Comparison of ENCODE assay signal across 31 cellular contexts in genomic region chr2:162729469-162729868, GRCh38.
"Had no signal": no experiment of that assay in that cellular context is flagged by ENCODE, and none has a peak within 500 bp of the region (broad histone marks: within the 10 kb centered on the region; RNA-seq: fewer than 3 reads in every experiment).

No MANE protein-coding gene starts in this region.

- H3K9me3 ChIP-seq: ascending aorta had no signal

- H3K36me3 ChIP-seq: ascending aorta, cardiac muscle cell had no signal

- H3K27me3 ChIP-seq: ascending aorta, cardiac muscle cell had no signal

- DNase-seq: activated B cell treated with CpG ODN at 0.5 μM for 24 hours; activated CD4-positive, alpha-beta memory T cell treated with anti-CD3 and anti-CD28 coated beads for 36 hours; activated CD4-positive, alpha-beta T cell treated with anti-CD3 and anti-CD28 coated beads for 4 hours; activated CD4-positive, alpha-beta T cell treated with anti-CD3 and anti-CD28 coated beads, Interleukin-2, amount 10 ng/mL, durations not matched to agents 24 days and 14 days; activated CD4-positive, alpha-beta T cell treated with anti-CD3 and anti-CD28 coated beads, Interleukin-2, amount 50 U/mL, for 1 hour; activated CD4-positive, alpha-beta T cell treated with anti-CD3 and anti-CD28 coated beads, Interleukin-2, amount 50 U/mL, for 4 hours; activated CD4-positive, CD25-positive, alpha-beta regulatory T cell treated with anti-CD3 and anti-CD28 coated beads, Interleukin-2, amount 50 U/mL, for 72 hours; activated CD8-positive, alpha-beta memory T cell treated with anti-CD3 and anti-CD28 coated beads, Interleukin-2, amount 50 U/mL, for 4 hours; activated CD8-positive, alpha-beta T cell treated with anti-CD3 and anti-CD28 coated beads for 36 hours; activated effector memory CD4-positive, alpha-beta T cell treated with anti-CD3 and anti-CD28 coated beads, Interleukin-2, amount 50 U/mL, for 16 hours; activated gamma-delta T cell treated with Interleukin-2 at 50 U/mL for 16 hours; activated naive CD4-positive, alpha-beta T cell; activated naive CD4-positive, alpha-beta T cell treated with anti-CD3 and anti-CD28 coated beads for 36 hours; activated naive CD4-positive, alpha-beta T cell treated with anti-CD3 and anti-CD28 coated beads, Interleukin-2, amount 50 U/mL, for 16 hours; activated naive CD8-positive, alpha-beta T cell treated with anti-CD3 and anti-CD28 coated beads, Interleukin-2, amount 10 ng/mL, durations not matched to agents 7 days and 5 days; activated naive CD8-positive, alpha-beta T cell treated with anti-CD3 and anti-CD28 coated beads, Interleukin-2, amount 50 U/mL, for 24 hours; activated T-cell treated with anti-CD3 and anti-CD28 coated beads for 4 hours; activated T-cell treated with anti-CD3 and anti-CD28 coated beads, Interleukin-2, amount 50 U/mL, for 1 hour; activated T-cell treated with anti-CD3 and anti-CD28 coated beads, Interleukin-2, amount 50 U/mL, for 4 hours; activated T-cell treated with anti-CD3 and anti-CD28 coated beads, Interleukin-2, amount 50 U/mL, for 72 hours; amygdala; anterior cingulate cortex; central memory CD4-positive, alpha-beta T cell; T-helper 2 cell; T-helper 9 cell had no signal

- FAIRE-seq: bronchial epithelial cell had no signal

- H3K4me1 ChIP-seq: ascending aorta had no signal

- H3K4me3 ChIP-seq: ascending aorta, cardiac muscle cell had no signal

- H3K27ac ChIP-seq: ascending aorta, cardiac muscle cell, VCaP had no signal

- ATAC-seq: activated CD8-positive, alpha-beta T cell treated with anti-CD3 and anti-CD28 coated beads for 36 hours; activated naive CD4-positive, alpha-beta T cell treated with anti-CD3 and anti-CD28 coated beads, Interleukin-2, amount 50 U/mL, for 72 hours; activated naive CD8-positive, alpha-beta T cell treated with anti-CD3 and anti-CD28 coated beads, Interleukin-2, amount 50 U/mL, for 24 hours; activated T-cell treated with anti-CD3 and anti-CD28 coated beads, Interleukin-2, amount 50 U/mL, for 4 hours; activated T-cell treated with anti-CD3 and anti-CD28 coated beads, Interleukin-2, amount 50 U/mL, for 72 hours; activated T-helper 17 cell treated with anti-CD3 and anti-CD28 coated beads, Interleukin-2, amount 50 U/mL, for 72 hours had no signal
